9 cellular contexts compared by ENCODE assay signal in genomic region chr14:46250113-46250703, GRCh38.
DNase-seq lines count a peak whose midpoint lies in the region; ATAC-seq and TF ChIP-seq lines count a peak whose summit lies in the region.
"Had no signal": no experiment of that assay in that cellular context is flagged by ENCODE, and none has a peak within 500 bp of the region (broad histone marks: within the 10 kb centered on the region; RNA-seq: fewer than 3 reads in every experiment).

No MANE protein-coding gene starts in this region.

- BruUV-seq in PC-3 (replicated peaks; lab: Mats Ljungman, UMichigan): no TSS peak

- no peak overlapping the region for H3K4me2 ChIP-seq in PC-3 (ENCODE audit: low read length)

- H3F3A ChIP-seq in PC-3 (ENCODE audit: low read length, unreplicated experiment): no peaks in the 10 kb centered on the region

- H4K20me1 ChIP-seq in PC-3 (ENCODE audit: low read length): no peaks in the 10 kb centered on the region

- no peak for DNase-seq in left ventricle myocardium inferior
- DNase-seq in Right ventricle myocardium superior: no peak
- peak; percentile 64 for DNase-seq in PC-3
- no peak for DNase-seq in uterus
- DNase-seq: activated CD4-positive, alpha-beta T cell treated with anti-CD3 and anti-CD28 coated beads, Interleukin-2, amount 50 U/mL, for 4 hours had no signal

- no peak overlapping the region for H3K9ac ChIP-seq in PC-3 (ENCODE audit: low read length)

- CTCF ChIA-PET in PC-3 (lab: Charles Lee): interaction anchor here (0.6 kb wide), 1 partner anchor 667 kb away, joined by 3 read pairs; no protein-coding TSS in a partner anchor

- H3K9me3 ChIP-seq in left ventricle myocardium inferior (replicated peaks) (no peaks in the 10 kb centered on the region), PC-3 (ENCODE audit: low read length) (no peaks in the 10 kb centered on the region), gastroesophageal sphincter (no peaks in the 10 kb centered on the region), uterus (no peaks in the 10 kb centered on the region)

- H3K4me3 ChIP-seq in left ventricle myocardium inferior (no peak overlapping the region), PC-3 (ENCODE audit: low read length) (no peak overlapping the region), gastroesophageal sphincter (no peak overlapping the region), uterus (no peak overlapping the region)

- no peak overlapping the region for H3K27ac ChIP-seq in left ventricle myocardium inferior (replicated peaks)
- H3K27ac ChIP-seq in PC-3 (ENCODE audit: low read length): no peak overlapping the region
- no peak overlapping the region for H3K27ac ChIP-seq in gastroesophageal sphincter
- H3K27ac ChIP-seq in uterus: no peak overlapping the region

- no peaks in the 10 kb centered on the region for H3K36me3 ChIP-seq in left ventricle myocardium inferior
- H3K36me3 ChIP-seq in PC-3 (ENCODE audit: low read depth, low read length): no peaks in the 10 kb centered on the region
- no peaks in the 10 kb centered on the region for H3K36me3 ChIP-seq in gastroesophageal sphincter
- no peaks in the 10 kb centered on the region for H3K36me3 ChIP-seq in uterus

- no peak overlapping the region for H2AFZ ChIP-seq in PC-3 (ENCODE audit: low read length)

- TF ChIP-seq CTCF in left ventricle myocardium inferior (IDR thresholded peaks at IDR 0.05; ENCODE audit: borderline replicate concordance): peak; percentile 39
- TF ChIP-seq CTCF in PC-3 (conservative IDR thresholded peaks at IDR 0.05; ENCODE audit: low read depth, low read length): peak; percentile 76
- TF ChIP-seq CTCF in gastroesophageal sphincter (IDR thresholded peaks at IDR 0.05): peak in 3 of 4 experiments; percentile 5 to 40 (median 28)
- peak in 3 of 4 experiments; percentile 29 to 38 (median 37) for TF ChIP-seq CTCF in uterus (IDR thresholded peaks at IDR 0.05)

- no peak for TF ChIP-seq EP300 in gastroesophageal sphincter (IDR thresholded peaks at IDR 0.05)

- H3K9me2 ChIP-seq in PC-3 (replicated peaks; ENCODE audit: low read length): no peaks in the 10 kb centered on the region

- no peaks in the 10 kb centered on the region for H3K79me2 ChIP-seq in PC-3 (ENCODE audit: low read length)

- TF ChIP-seq POLR2A in gastroesophageal sphincter (IDR thresholded peaks at IDR 0.05) (no peak), uterus (IDR thresholded peaks at IDR 0.05) (no peak)

- ATAC-seq in Right ventricle myocardium superior (ENCODE audit: poor library complexity): no peak
- peak; percentile 35; the same call in 1 of the 2 replicates for ATAC-seq in PC-3
- ATAC-seq in gastroesophageal sphincter: no peak
- no peak for ATAC-seq in HG03565 (IDR thresholded peaks at IDR 0.05; ENCODE audit: unreplicated experiment)
- no peak for ATAC-seq in HG03175 (IDR thresholded peaks at IDR 0.05; ENCODE audit: unreplicated experiment)
- ATAC-seq in HG02884 (IDR thresholded peaks at IDR 0.05; ENCODE audit: unreplicated experiment): no peak

- H3K27me3 ChIP-seq in left ventricle myocardium inferior (ENCODE audit: low read depth): no peaks in the 10 kb centered on the region
- H3K27me3 ChIP-seq in PC-3 (ENCODE audit: low read length): no peaks in the 10 kb centered on the region
- no peaks in the 10 kb centered on the region for H3K27me3 ChIP-seq in gastroesophageal sphincter
- H3K27me3 ChIP-seq in uterus: no peaks in the 10 kb centered on the region

- POLR2A ChIA-PET in PC-3 (lab: Charles Lee; ENCODE audit: unreplicated experiment): no interaction called here

- intact Hi-C loops in left ventricle myocardium inferior (cut with micrococcal nuclease) (no loop called here), Right ventricle myocardium superior (cut with DNase I) (no loop called here), PC-3 (cut with micrococcal nuclease) (loop anchor here (1.0 kb wide), 1 partner anchor 94 kb away; no protein-coding TSS in a partner anchor), uterus (cut with DNase I; ENCODE audit: low total_unique reads) (no loop called here)

- H3K4me1 ChIP-seq in left ventricle myocardium inferior (no peaks in the 10 kb centered on the region), PC-3 (ENCODE audit: insufficient read depth, low read length) (no peaks in the 10 kb centered on the region), gastroesophageal sphincter (no peaks in the 10 kb centered on the region), uterus (peaks cover 0 to 4% of the 10 kb centered on the region in 2 donors)
